ENCODE assay signal across 8 cellular contexts in genomic region chr15:63188247-63188936, GRCh38. TPM values are rescaled to one million over a fixed set of nuclear protein-coding genes. Genes with fewer than 3 reads are reported as not detected.
DNase-seq lines count a peak whose midpoint lies in the region; ATAC-seq and TF ChIP-seq lines count a peak whose summit lies in the region.

No MANE protein-coding gene starts in this region.

- H3K4me3 Mint-ChIP-seq in activated CD4-positive, alpha-beta memory T cell treated with anti-CD3 and anti-CD28 coated beads for 36 hours, result peak overlapping the region; percentile 93

- no peaks in the 10 kb centered on the region for H4K20me1 ChIP-seq in SK-N-SH (ENCODE audit: insufficient read depth)

- H3K79me2 ChIP-seq in SK-N-SH (ENCODE audit: insufficient read depth), result peaks cover 35% of the 10 kb centered on the region

- peaks cover 8% of the 10 kb centered on the region for H3F3A ChIP-seq in SK-N-SH (replicated peaks; ENCODE audit: insufficient read depth)

- POLR2A ChIA-PET in SK-N-SH (lab: Yijun Ruan, JAX), result interaction anchor here (1.0 to 1.6 kb wide), 3 partner anchors 10 to 88 kb away, joined by 3 to 7 read pairs (median 5); partner anchors contain the start of gene RPS27L
- POLR2A ChIA-PET in activated CD4-positive, alpha-beta memory T cell treated with anti-CD3 and anti-CD28 coated beads for 36 hours (lab: Charles Lee), result interaction anchor here (1.0 to 1.4 kb wide), 2 partner anchors 9 to 11 kb away, joined by 3 read pairs; no protein-coding TSS in a partner anchor

- peak overlapping the region; percentile 96 for H2AFZ ChIP-seq in SK-N-SH (ENCODE audit: low read depth)

- H3K4me1 Mint-ChIP-seq in activated CD4-positive, alpha-beta memory T cell treated with anti-CD3 and anti-CD28 coated beads for 36 hours (ENCODE audit: low read depth), result peaks cover 38% of the 10 kb centered on the region

- H3K36me3 ChIP-seq in SK-N-SH (replicated peaks in 1 of 2; ENCODE audit: control insufficient read depth in 1 of 2, insufficient read depth in 2 of 2, low read length in 1 of 2) (no peaks in the 10 kb centered on the region), mucosa of descending colon (ENCODE audit: low read depth) (no peaks in the 10 kb centered on the region)

- H3K9ac ChIP-seq in SK-N-SH, result peak overlapping the region; percentile 69

- no peaks in the 10 kb centered on the region for H3K9me2 ChIP-seq in SK-N-SH

- peak overlapping the region; percentile 94 for H3K27ac Mint-ChIP-seq in activated CD4-positive, alpha-beta memory T cell treated with anti-CD3 and anti-CD28 coated beads for 36 hours

- no peak for ATAC-seq in SK-N-SH treated with all-trans-retinoic acid at 6 μM for 48 hours
- ATAC-seq in stimulated activated naive CD8-positive, alpha-beta T cell treated with anti-CD3 and anti-CD28 coated beads, Interleukin-15, Interleukin-2, amounts not matched to agents 100 U/mL and 50 U/mL, for 24 hours, result peak; percentile 3
- ATAC-seq in HG03342 (IDR thresholded peaks at IDR 0.05; ENCODE audit: unreplicated experiment), result no peak
- no peak for ATAC-seq in mucosa of descending colon

- TF ChIP-seq EP300 in SK-N-SH (IDR thresholded peaks at IDR 0.05; ENCODE audit: borderline replicate concordance in 1 of 2, low read depth in 1 of 2, low read length in 1 of 2), result no peak

- H3K9me3 ChIP-seq in SK-N-SH (no peaks in the 10 kb centered on the region), mucosa of descending colon (no peaks in the 10 kb centered on the region)

- TF ChIP-seq CTCF in SK-N-SH (IDR thresholded peaks at IDR 0.05), result no peak
- TF ChIP-seq CTCF in mucosa of descending colon (IDR thresholded peaks at IDR 0.05), result no peak

- WGBS in SK-N-SH (ENCODE audit: low lambda C conversion rate), result 61% methylated on average over 10 of the region's 10 CpGs

- TF ChIP-seq RAD21 in SK-N-SH (IDR thresholded peaks at IDR 0.05; ENCODE audit: low read length), result no peak

- intact Hi-C loops in activated CD4-positive, alpha-beta memory T cell treated with anti-CD3 and anti-CD28 coated beads for 36 hours (cut with micrococcal nuclease), result loop anchor here (1.0 to 10.0 kb wide), 4 partner anchors 11 to 906 kb away; partner anchors contain the start of genes CIAO2A, RPS27L and SNX1
- intact Hi-C loops in mucosa of descending colon (cut with DNase I, micrococcal nuclease), result no loop called here

- H3K4me1 ChIP-seq in SK-N-SH (ENCODE audit: control insufficient read depth in 1 of 2, insufficient read depth in 2 of 2, low read depth in 1 of 2, low read length in 1 of 2) (peaks cover 5 to 10% of the 10 kb centered on the region in 2 experiments; a peak in 3 of 4 replicates), mucosa of descending colon (ENCODE audit: low read depth) (peaks cover 10% of the 10 kb centered on the region)

- H3K36me3 Mint-ChIP-seq in activated CD4-positive, alpha-beta memory T cell treated with anti-CD3 and anti-CD28 coated beads for 36 hours, result peaks cover 4% of the 10 kb centered on the region

- peak overlapping the region; percentile 84 for H3K4me2 ChIP-seq in SK-N-SH

- peak overlapping the region; percentile 52 to 84 for H3K4me3 ChIP-seq in SK-N-SH (ENCODE audit: low read depth in 2 of 2, low read length in 1 of 2)
- H3K4me3 ChIP-seq in iPS-11a (ENCODE audit: low read depth, low read length), result peak overlapping the region; percentile 82
- no peak overlapping the region for H3K4me3 ChIP-seq in mucosa of descending colon

- DNase-seq in SK-N-SH (no peak), mucosa of descending colon (no peak), dedifferentiated amniotic fluid mesenchymal stem cell (ENCODE audit: extremely low spot score) (no peak)
- DNase-seq in activated CD4-positive, alpha-beta memory T cell treated with anti-CD3 and anti-CD28 coated beads for 36 hours, result peak; percentile 67
- DNase-seq in stimulated activated naive CD8-positive, alpha-beta T cell treated with anti-CD3 and anti-CD28 coated beads, Interleukin-15, Interleukin-2, amounts not matched to agents 100 U/mL and 50 U/mL, for 24 hours, result peak; percentile 35

- no peaks in the 10 kb centered on the region for H3K27me3 ChIP-seq in SK-N-SH (ENCODE audit: insufficient read depth)

- no peaks in the 10 kb centered on the region for H3K9me3 Mint-ChIP-seq in activated CD4-positive, alpha-beta memory T cell treated with anti-CD3 and anti-CD28 coated beads for 36 hours

- H3K27ac ChIP-seq in SK-N-SH (ENCODE audit: low read depth in 2 of 2, low read length in 1 of 2), result peak overlapping the region; percentile 61 to 75; a peak in 3 of 4 replicates

- no peaks in the 10 kb centered on the region for H3K27me3 Mint-ChIP-seq in activated CD4-positive, alpha-beta memory T cell treated with anti-CD3 and anti-CD28 coated beads for 36 hours

- CTCF ChIA-PET in SK-N-SH (lab: Yijun Ruan, JAX), result interaction anchor here (0.7 kb wide), 1 partner anchor 106 kb away, joined by 3 read pairs; no protein-coding TSS in a partner anchor
- CTCF ChIA-PET in activated CD4-positive, alpha-beta memory T cell treated with anti-CD3 and anti-CD28 coated beads for 36 hours (lab: Charles Lee), result interaction anchor here (1.1 kb wide), 1 partner anchor 50 kb away, joined by 3 read pairs; no protein-coding TSS in a partner anchor

TF ChIP-seq in SK-N-SH, 30 proteins besides CTCF, POLR2A, EP300 and RAD21:
- TF ChIP-seq YY1 (IDR thresholded peaks at IDR 0.05; ENCODE audit: low read depth) (no peak), SIN3A (IDR thresholded peaks at IDR 0.05; ENCODE audit: borderline replicate concordance, low read depth, low read length) (no peak), MXI1 (IDR thresholded peaks at IDR 0.05; ENCODE audit: low read depth, low read length) (no peak), NRF1 (IDR thresholded peaks at IDR 0.05; ENCODE audit: low read depth, low read length) (no peak), POLR2AphosphoS5 (IDR thresholded peaks at IDR 0.05; ENCODE audit: low read depth, low read length) (no peak), FOXJ3 (CRISPR knock-in tag; IDR thresholded peaks at IDR 0.05) (no peak), RCOR1 (IDR thresholded peaks at IDR 0.05; ENCODE audit: low read length) (no peak), MAX (IDR thresholded peaks at IDR 0.05; ENCODE audit: low read depth) (no peak), TEAD4 (IDR thresholded peaks at IDR 0.05; ENCODE audit: borderline replicate concordance, insufficient read depth) (no peak)
- TF ChIP-seq, protein P1, sequence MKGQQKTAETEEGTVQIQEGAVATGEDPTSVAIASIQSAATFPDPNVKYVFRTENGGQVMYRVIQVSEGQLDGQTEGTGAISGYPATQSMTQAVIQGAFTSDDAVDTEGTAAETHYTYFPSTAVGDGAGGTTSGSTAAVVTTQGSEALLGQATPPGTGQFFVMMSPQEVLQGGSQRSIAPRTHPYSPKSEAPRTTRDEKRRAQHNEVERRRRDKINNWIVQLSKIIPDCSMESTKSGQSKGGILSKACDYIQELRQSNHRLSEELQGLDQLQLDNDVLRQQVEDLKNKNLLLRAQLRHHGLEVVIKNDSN (IDR thresholded peaks at IDR 0.05; ENCODE audit: borderline replicate concordance, low read depth), result no peak

TF ChIP-seq in SK-N-SH treated with all-trans-retinoic acid at 6 μM for 48 hours, 23 proteins besides CTCF, POLR2A, EP300 and RAD21 (continues in another document):
- no peak for TF ChIP-seq PPARA (CRISPR knock-in tag; IDR thresholded peaks at IDR 0.05; ENCODE audit: borderline replicate concordance)
- no peak for TF ChIP-seq RARB (CRISPR knock-in tag; IDR thresholded peaks at IDR 0.05)
- TF ChIP-seq, protein P2, sequence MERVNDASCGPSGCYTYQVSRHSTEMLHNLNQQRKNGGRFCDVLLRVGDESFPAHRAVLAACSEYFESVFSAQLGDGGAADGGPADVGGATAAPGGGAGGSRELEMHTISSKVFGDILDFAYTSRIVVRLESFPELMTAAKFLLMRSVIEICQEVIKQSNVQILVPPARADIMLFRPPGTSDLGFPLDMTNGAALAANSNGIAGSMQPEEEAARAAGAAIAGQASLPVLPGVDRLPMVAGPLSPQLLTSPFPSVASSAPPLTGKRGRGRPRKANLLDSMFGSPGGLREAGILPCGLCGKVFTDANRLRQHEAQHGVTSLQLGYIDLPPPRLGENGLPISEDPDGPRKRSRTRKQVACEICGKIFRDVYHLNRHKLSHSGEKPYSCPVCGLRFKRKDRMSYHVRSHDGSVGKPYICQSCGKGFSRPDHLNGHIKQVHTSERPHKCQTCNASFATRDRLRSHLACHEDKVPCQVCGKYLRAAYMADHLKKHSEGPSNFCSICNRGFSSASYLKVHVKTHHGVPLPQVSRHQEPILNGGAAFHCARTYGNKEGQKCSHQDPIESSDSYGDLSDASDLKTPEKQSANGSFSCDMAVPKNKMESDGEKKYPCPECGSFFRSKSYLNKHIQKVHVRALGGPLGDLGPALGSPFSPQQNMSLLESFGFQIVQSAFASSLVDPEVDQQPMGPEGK (CRISPR knock-in tag; IDR thresholded peaks at IDR 0.05; ENCODE audit: borderline replicate concordance), result no peak
- TF ChIP-seq ARNTL (CRISPR knock-in tag; IDR thresholded peaks at IDR 0.05; ENCODE audit: borderline replicate concordance, low read depth), result no peak
- TF ChIP-seq CSDC2 (CRISPR knock-in tag; IDR thresholded peaks at IDR 0.05), result no peak
- TF ChIP-seq ISL1 (CRISPR knock-in tag; IDR thresholded peaks at IDR 0.05), result no peak
- no peak for TF ChIP-seq GLIS3 (CRISPR knock-in tag; IDR thresholded peaks at IDR 0.05)
- no peak for TF ChIP-seq ZNF70 (CRISPR knock-in tag; IDR thresholded peaks at IDR 0.05)
- no peak for TF ChIP-seq SNAI2 (CRISPR knock-in tag; IDR thresholded peaks at IDR 0.05)

RNA-seq across cellular contexts. Expression of gene RAB8B, which starts 1.0 kb away (rescaled TPM):
- 4.7 and 5.4 TPM in 2 replicates for polyA plus RNA-seq in SK-N-SH (2012; rRNA removed)
- polyA plus RNA-seq in SK-N-SH (2012; cell fraction: cytosol; rRNA removed), result 8.9 and 12.6 TPM in 2 replicates
- 1.9 and 6.2 TPM in 2 replicates for polyA plus RNA-seq in SK-N-SH (2012; cell fraction: nucleus; rRNA removed)
- 100 to 1,000 TPM; 109 to 119 TPM for total RNA-seq in activated CD4-positive, alpha-beta memory T cell treated with anti-CD3 and anti-CD28 coated beads for 36 hours
- total RNA-seq in mucosa of descending colon, result 10 to 100 TPM in 2 of 3 donors, 1 to 10 TPM in 1; 7.4 to 26.4 (median 18.3) TPM

RNA-seq across cellular contexts. Expression of gene RPS27L, which starts 31.1 kb away (rescaled TPM):
- polyA plus RNA-seq in SK-N-SH (2012; rRNA removed), result 319 and 321 TPM in 2 replicates
- polyA plus RNA-seq in SK-N-SH (2012; cell fraction: cytosol; rRNA removed), result 411 and 679 TPM in 2 replicates
- 82.3 and 147 TPM in 2 replicates for polyA plus RNA-seq in SK-N-SH (2012; cell fraction: nucleus; rRNA removed)
- 100 to 1,000 TPM; 139 to 140 TPM for total RNA-seq in activated CD4-positive, alpha-beta memory T cell treated with anti-CD3 and anti-CD28 coated beads for 36 hours
- total RNA-seq in mucosa of descending colon, result 100 to 1,000 TPM; 187 to 234 (median 208) TPM

Comparison
In these comparisons a context has a peak if more than half of its experiments do, and no peak if none do; other contexts are left out.
1. DNase-seq: peak in activated CD4-positive, alpha-beta memory T cell treated with anti-CD3 and anti-CD28 coated beads for 36 hours (single experiment) and stimulated activated naive CD8-positive, alpha-beta T cell treated with anti-CD3 and anti-CD28 coated beads, Interleukin-15, Interleukin-2, amounts not matched to agents 100 U/mL and 50 U/mL, for 24 hours (single experiment); none in SK-N-SH (single experiment), mucosa of descending colon (0 of 3) and dedifferentiated amniotic fluid mesenchymal stem cell (single experiment).
2. RNA of gene RAB8B, which starts 1.0 kb away (total RNA-seq): 109 to 119 TPM in activated CD4-positive, alpha-beta memory T cell treated with anti-CD3 and anti-CD28 coated beads for 36 hours; 7.4 to 26.4 TPM in mucosa of descending colon; every median in the first group is over 4 times any median in the second.